In genomic region chr14:102917469-102918211, GRCh38 we compare ENCODE assay signal across 8 cellular contexts. TPM values are rescaled to one million over a fixed set of nuclear protein-coding genes. Genes with fewer than 3 reads are reported as not detected.
A peak's percentile ranks its signal among the peaks of the same experiment; 100 is the strongest.
DNase-seq lines count a peak whose midpoint lies in the region; ATAC-seq and TF ChIP-seq lines count a peak whose summit lies in the region.

No MANE protein-coding gene starts in this region.

- H3K4me3 Mint-ChIP-seq in activated naive CD4-positive, alpha-beta T cell treated with anti-CD3 and anti-CD28 coated beads for 36 hours, result no peak overlapping the region

- no peaks in the 10 kb centered on the region for H3K36me3 ChIP-seq in RWPE2 (ENCODE audit: low read depth)
- no peaks in the 10 kb centered on the region for H3K36me3 ChIP-seq in heart right ventricle

- peak; percentile 21 for TF ChIP-seq POLR2A in GM19193 (IDR thresholded peaks at IDR 0.05; ENCODE audit: extremely low read depth, insufficient read depth, insufficient read length)

- WGBS in heart right ventricle, 2 donors, result 32 to 37% methylated on average over 12 of the region's 12 CpGs

- H3K9me3 ChIP-seq in RWPE2 (ENCODE audit: severe bottlenecking) (no peaks in the 10 kb centered on the region), heart right ventricle (no peaks in the 10 kb centered on the region)

- H3K27me3 Mint-ChIP-seq in activated naive CD4-positive, alpha-beta T cell treated with anti-CD3 and anti-CD28 coated beads for 36 hours (ENCODE audit: low read depth), result no peaks in the 10 kb centered on the region

- CTCF ChIA-PET in activated naive CD4-positive, alpha-beta T cell treated with anti-CD3 and anti-CD28 coated beads for 36 hours (lab: Charles Lee), result interaction anchor here (0.7 to 1.0 kb wide), 4 partner anchors 71 to 224 kb away, joined by 3 to 7 read pairs (median 4); no protein-coding TSS in a partner anchor

- intact Hi-C loops in activated naive CD4-positive, alpha-beta T cell treated with anti-CD3 and anti-CD28 coated beads for 36 hours (cut with micrococcal nuclease), result loop anchor here (1.0 to 2.0 kb wide), 3 partner anchors 142 to 393 kb away; no protein-coding TSS in a partner anchor
- intact Hi-C loops in heart right ventricle (cut with DNase I), result loop anchor here in 8 of 10 donors (5.0 to 10.0 kb wide), 6 partner anchors 140 to 390 kb away; partner anchors contain the start of gene TRAF3 (in 6 of the 8)

- peak; percentile 84 for DNase-seq in AG08396 (ENCODE audit: low spot score)
- DNase-seq in RWPE2 (ENCODE audit: low spot score), result peak; percentile 67
- peak; percentile 80 for DNase-seq in activated naive CD4-positive, alpha-beta T cell treated with anti-CD3 and anti-CD28 coated beads for 36 hours
- DNase-seq in heart right ventricle, result peak; percentile 49 to 63
- peak; percentile 73 for DNase-seq in stimulated activated CD4-positive, alpha-beta T cell treated with anti-CD3 and anti-CD28 coated beads, Interleukin-15, amount 100 ng/mL, for 24 hours

- H3K4me1 Mint-ChIP-seq in activated naive CD4-positive, alpha-beta T cell treated with anti-CD3 and anti-CD28 coated beads for 36 hours (ENCODE audit: low read depth), result no peaks in the 10 kb centered on the region

- H3K27ac ChIP-seq in RWPE2 (ENCODE audit: poor library complexity, severe bottlenecking) (no peak overlapping the region), heart right ventricle (no peak overlapping the region)

- H3K9me3 Mint-ChIP-seq in activated naive CD4-positive, alpha-beta T cell treated with anti-CD3 and anti-CD28 coated beads for 36 hours, result no peaks in the 10 kb centered on the region

- TF ChIP-seq CTCF in RWPE2 (IDR thresholded peaks at IDR 0.05; ENCODE audit: poor library complexity, severe bottlenecking), result peak; percentile 54
- peak; percentile 24 to 74 (median 67) for TF ChIP-seq CTCF in heart right ventricle (IDR thresholded peaks at IDR 0.05)

- H3K4me3 ChIP-seq in RWPE2 (ENCODE audit: severe bottlenecking) (no peak overlapping the region), heart right ventricle (no peak overlapping the region)

- H3K27me3 ChIP-seq in RWPE2 (ENCODE audit: insufficient read depth, poor library complexity, severe bottlenecking) (peaks cover 9% of the 10 kb centered on the region), heart right ventricle (peaks cover 0 to 17% (median 9%) of the 10 kb centered on the region in 7 donors)

- H3K27ac Mint-ChIP-seq in activated naive CD4-positive, alpha-beta T cell treated with anti-CD3 and anti-CD28 coated beads for 36 hours, result no peak overlapping the region

- H3K4me1 ChIP-seq in RWPE2 (ENCODE audit: insufficient read depth, poor library complexity, severe bottlenecking) (no peaks in the 10 kb centered on the region), heart right ventricle (peaks cover 0 to 3% (median under 1%) of the 10 kb centered on the region in 9 donors)

- ATAC-seq in RWPE2 (ENCODE audit: low read depth) (peak; percentile 6; the same call in 1 of the 3 replicates), heart right ventricle (peak in 5 of 8 donors; percentile 35 to 63 (median 46)), GM21619 (IDR thresholded peaks at IDR 0.05; ENCODE audit: unreplicated experiment) (no peak), HG02610 (IDR thresholded peaks at IDR 0.05; ENCODE audit: unreplicated experiment) (no peak)

- H3K36me3 Mint-ChIP-seq in activated naive CD4-positive, alpha-beta T cell treated with anti-CD3 and anti-CD28 coated beads for 36 hours (ENCODE audit: low read depth), result no peaks in the 10 kb centered on the region

RNA-seq across cellular contexts. Expression of gene AMN, which starts 4.8 kb away (rescaled TPM):
- total RNA-seq in activated naive CD4-positive, alpha-beta T cell treated with anti-CD3 and anti-CD28 coated beads for 36 hours, result under 1 TPM; 0.33 to 0.37 TPM
- total RNA-seq in heart right ventricle, result under 1 TPM in 1 of 10 donors, not detected in 9; 0.40 TPM
- under 1 TPM; 0.15 to 0.17 TPM for polyA plus RNA-seq in heart right ventricle

Comparison
In these comparisons a context has a peak if more than half of its experiments do, and no peak if none do; other contexts are left out.
1. ATAC-seq: peak in RWPE2 (single experiment) and heart right ventricle (5 of 8); none in GM21619 (single experiment) and HG02610 (single experiment).
2. Peak in every context shown above with its lines, with median percentiles within 50 percentile points of each other: DNase-seq.